Comparison of ENCODE assay signal across 1 cellular context in the genomic region with DNA sequence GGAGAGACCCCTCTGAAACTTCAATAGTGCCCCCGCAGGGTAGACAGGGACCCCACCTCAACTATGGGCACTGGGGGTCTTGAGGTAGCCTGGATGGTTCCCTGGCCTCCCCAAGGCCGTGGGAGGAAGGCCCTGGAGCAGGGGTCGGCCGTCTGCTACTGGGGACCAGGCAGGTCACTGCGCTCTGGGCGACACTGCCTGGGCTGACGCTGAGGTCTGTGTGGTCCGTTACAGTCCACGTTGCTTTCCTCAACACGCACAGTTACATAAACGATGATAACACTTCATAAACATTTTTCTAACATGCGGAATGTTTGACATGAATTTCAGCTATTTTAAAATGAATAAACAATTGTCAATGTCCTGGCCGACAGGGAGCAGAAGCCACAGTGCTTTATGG.
TF ChIP-seq lines count a peak whose summit lies in the region.

No MANE protein-coding gene starts in this region.

TF ChIP-seq in IMR-90, 13 proteins besides CTCF, POLR2A, EP300 and RAD21:
- TF ChIP-seq USF2 (IDR thresholded peaks at IDR 0.05; ENCODE audit: low read depth, low read length) (no peak), FOS (IDR thresholded peaks at IDR 0.05; ENCODE audit: low read depth, low read length) (no peak), MAFK (IDR thresholded peaks at IDR 0.05; ENCODE audit: low read depth, low read length) (no peak), RCOR1 (IDR thresholded peaks at IDR 0.05; ENCODE audit: insufficient replicate concordance, low read length) (no peak), MAZ (IDR thresholded peaks at IDR 0.05; ENCODE audit: borderline replicate concordance, low read depth, low read length) (no peak), RFX5 (IDR thresholded peaks at IDR 0.05; ENCODE audit: low read depth, low read length) (no peak), BHLHE40 (IDR thresholded peaks at IDR 0.05; ENCODE audit: low read depth, low read length) (no peak), MXI1 (IDR thresholded peaks at IDR 0.05; ENCODE audit: borderline replicate concordance, low read depth, low read length) (no peak), ELK1 (IDR thresholded peaks at IDR 0.05; ENCODE audit: borderline replicate concordance, low read depth, low read length) (no peak), SMC3 (IDR thresholded peaks at IDR 0.05; ENCODE audit: low read depth, low read length) (no peak), CEBPB (IDR thresholded peaks at IDR 0.05; ENCODE audit: low read depth, low read length) (no peak), NFE2L2 (IDR thresholded peaks at IDR 0.05; ENCODE audit: low read depth, low read length) (no peak), CHD1 (IDR thresholded peaks at IDR 0.05; ENCODE audit: low read depth, low read length) (no peak)
